ENCODE assay signal across 1 cellular context in genomic region chr3:34009480-34009844, GRCh38.
TF ChIP-seq lines count a peak whose summit lies in the region.

No MANE protein-coding gene starts in this region.

TF ChIP-seq in IMR-90, 13 proteins besides CTCF, POLR2A, EP300 and RAD21 (continued from another document):
- TF ChIP-seq USF2 (IDR thresholded peaks at IDR 0.05; ENCODE audit: low read depth, low read length): no peak
- TF ChIP-seq RFX5 (IDR thresholded peaks at IDR 0.05; ENCODE audit: low read depth, low read length): no peak
